Comparison of ENCODE assay signal across 20 cellular contexts in genomic region chr14:100734031-100734990, GRCh38. TPM values are rescaled to one million over a fixed set of nuclear protein-coding genes. Genes with fewer than 3 reads are reported as not detected.
"Had no signal": no experiment of that assay in that cellular context is flagged by ENCODE, and none has a peak within 500 bp of the region (broad histone marks: within the 10 kb centered on the region; RNA-seq: fewer than 3 reads in every experiment).

No MANE protein-coding gene starts in this region.

- FAIRE-seq: colon, endothelial cell of umbilical vein had no signal

- H3K4me1 ChIP-seq: esophagus squamous epithelium, tibial nerve, vagina had no signal

- H3K9me3 ChIP-seq: esophagus squamous epithelium, tibial nerve, vagina had no signal

- H3K4me3 ChIP-seq: cardiac muscle cell, esophagus squamous epithelium, skin epidermis, tibial nerve, vagina had no signal

- H3K36me3 ChIP-seq: cardiac muscle cell, esophagus squamous epithelium, tibial nerve, vagina had no signal

- H3K9me3 Mint-ChIP-seq: activated T-helper 2 cell treated with anti-CD3 and anti-CD28 coated beads, Interferon-gamma antibody, Interleukin-2, Interleukin-4, amounts not matched to agents 10 μg/mL and 5 μg/mL and 100 μg/mL, durations not matched to agents 14 hours and 24 hours and 36 hours; nephron had no signal

- H3K27me3 ChIP-seq: vagina had no signal

- H3K27ac Mint-ChIP-seq: activated T-helper 2 cell treated with anti-CD3 and anti-CD28 coated beads, Interferon-gamma antibody, Interleukin-2, Interleukin-4, amounts not matched to agents 10 μg/mL and 5 μg/mL and 100 μg/mL, durations not matched to agents 14 hours and 24 hours and 36 hours; nephron had no signal

- H3K27ac ChIP-seq: cardiac muscle cell, esophagus squamous epithelium, skin epidermis, tibial nerve, vagina, VCaP had no signal

- DNase-seq: activated CD4-positive, alpha-beta T cell treated with anti-CD3 and anti-CD28 coated beads, Interleukin-2, amount 50 U/mL, for 48 hours; activated naive CD4-positive, alpha-beta T cell treated with anti-CD3 and anti-CD28 coated beads, Interleukin-2, amount 50 U/mL, for 16 hours; esophagus squamous epithelium; hypothalamus; kidney glomerular epithelial cell; mesendoderm; stimulated activated CD4-positive, alpha-beta T cell treated with anti-CD3 and anti-CD28 coated beads, Interleukin-4, amount 100 ng/mL, for 24 hours; stimulated activated naive CD4-positive, alpha-beta T cell treated with Interleukin-2 at 50 U/mL for 16 hours; substantia nigra had no signal

RNA-seq across cellular contexts. Expression of gene DLK1, which starts 7.6 kb away (rescaled TPM):
- total RNA-seq: activated T-helper 2 cell treated with anti-CD3 and anti-CD28 coated beads, Interferon-gamma antibody, Interleukin-2, Interleukin-4, amounts not matched to agents 10 μg/mL and 5 μg/mL and 100 μg/mL, durations not matched to agents 14 hours and 24 hours and 36 hours; endothelial cell of umbilical vein; esophagus squamous epithelium; fibroblast of villous mesenchyme; renal cortical epithelial cell; tibial nerve had no signal
- polyA plus RNA-seq: endothelial cell of umbilical vein had no signal
